ENCODE assay signal across 10 cellular contexts in genomic region chr17:81419886-81420768, GRCh38. TPM values are rescaled to one million over a fixed set of nuclear protein-coding genes. Genes with fewer than 3 reads are reported as not detected.
A peak's percentile ranks its signal among the peaks of the same experiment; 100 is the strongest.
DNase-seq lines count a peak whose midpoint lies in the region; ATAC-seq and TF ChIP-seq lines count a peak whose summit lies in the region.
"Had no signal": no experiment of that assay in that cellular context is flagged by ENCODE, and none has a peak within 500 bp of the region (broad histone marks: within the 10 kb centered on the region; RNA-seq: fewer than 3 reads in every experiment).

No MANE protein-coding gene starts in this region.

- peak overlapping the region; percentile 85 for H3K9ac ChIP-seq in fibroblast of lung (ENCODE audit: insufficient read depth, low read length)

- H4K20me1 ChIP-seq in fibroblast of lung (ENCODE audit: control insufficient read depth, extremely low read depth, insufficient read depth, low read length) = no peaks in the 10 kb centered on the region

- H3K9me3 ChIP-seq in fibroblast of lung (ENCODE audit: control insufficient read depth, insufficient read depth, low read depth, low read length) = no peaks in the 10 kb centered on the region

- peak overlapping the region in 3 of 4 experiments; percentile 17 to 27 (median 25) for H3K4me3 ChIP-seq in fibroblast of lung (replicated peaks in 1 of 4; ENCODE audit: control extremely low read depth in 1 of 4, insufficient read depth in 1 of 4, low read depth in 3 of 4, low read length in 4 of 4)
- H3K4me3 ChIP-seq: GM12878 had no signal

- no peaks in the 10 kb centered on the region for H3K36me3 ChIP-seq in fibroblast of lung (ENCODE audit: control insufficient read depth, insufficient read depth, low read length)

- no peak for TF ChIP-seq CTCF in fibroblast of lung (conservative IDR thresholded peaks at IDR 0.05 in 1 of 2, IDR thresholded peaks at IDR 0.05 in 1 of 2; ENCODE audit: low read depth in 1 of 2, low read length in 2 of 2)
- no peak for TF ChIP-seq CTCF in nephron progenitor cell (IDR thresholded peaks at IDR 0.05)
- no peak for TF ChIP-seq CTCF in WTC11 (IDR thresholded peaks at IDR 0.05)

- no peak overlapping the region for H2AFZ ChIP-seq in fibroblast of lung (ENCODE audit: low read length)

- POLR2A ChIA-PET in WTC11 (lab: Charles Lee) = no interaction called here

- peak overlapping the region; percentile 83 for H3K4me2 ChIP-seq in fibroblast of lung (ENCODE audit: extremely low read depth, insufficient read depth, low read length)

- peaks cover 47% of the 10 kb centered on the region for H3K4me1 Mint-ChIP-seq in nephron progenitor cell
- no peaks in the 10 kb centered on the region for H3K4me1 Mint-ChIP-seq in WTC11

- H3K36me3 Mint-ChIP-seq in nephron progenitor cell (ENCODE audit: low read depth) = no peaks in the 10 kb centered on the region
- H3K36me3 Mint-ChIP-seq in WTC11 = no peaks in the 10 kb centered on the region

- DNase-seq in Right ventricle myocardium inferior (ENCODE audit: missing footprints) (no peak), cardiac septum (ENCODE audit: low spot score) (no peak), fibroblast of lung (ENCODE audit: low read depth in 2 of 2) (peak in 1 of 2 donors; percentile 37), nephron progenitor cell (no peak), NCI-H748 treated with DMSO at 0.1 percent for 48 hours (lab: John Stamatoyannopoulos, UW) (no peak), WTC11 (ENCODE audit: low spot score) (no peak), NCI-H2029 treated with DMSO at 0.1 percent for 48 hours (lab: John Stamatoyannopoulos, UW) (no peak)
- DNase-seq: KG1 had no signal

- intact Hi-C loops in Right ventricle myocardium inferior (cut with DNase I) = no loop called here
- intact Hi-C loops in cardiac septum (cut with DNase I) = loop anchor here (2.0 to 5.0 kb wide), 2 partner anchors 15 to 93 kb away; no protein-coding TSS in a partner anchor

- CTCF ChIA-PET in WTC11 (lab: Charles Lee) = interaction anchor here (0.7 to 3.6 kb wide), 9 partner anchors 9 to 288 kb away, joined by 3 to 22 read pairs (median 3); no protein-coding TSS in a partner anchor

- peaks cover 8% of the 10 kb centered on the region for H3K79me2 ChIP-seq in fibroblast of lung (ENCODE audit: control insufficient read depth, insufficient read depth, low read length)

- peak overlapping the region; percentile 91 for H3K27ac ChIP-seq in fibroblast of lung (ENCODE audit: insufficient read depth, low read length)

- H3K27ac Mint-ChIP-seq in nephron progenitor cell (no peak overlapping the region), WTC11 (no peak overlapping the region)

- H3K4me3 Mint-ChIP-seq in nephron progenitor cell (peak overlapping the region; percentile 60), WTC11 (no peak overlapping the region)

- ATAC-seq in Right ventricle myocardium inferior (peak; percentile 4), WTC11 (no peak), HG02623 (IDR thresholded peaks at IDR 0.05; ENCODE audit: unreplicated experiment) (no peak)
- ATAC-seq: GM12878 had no signal

- peaks cover 59% of the 10 kb centered on the region for H3K4me1 ChIP-seq in fibroblast of lung (ENCODE audit: control insufficient read depth, extremely low read depth, insufficient read depth, low read length)

- no peaks in the 10 kb centered on the region for H3K27me3 Mint-ChIP-seq in nephron progenitor cell (ENCODE audit: low read depth, poor library complexity)
- H3K27me3 Mint-ChIP-seq in WTC11 (ENCODE audit: low read depth) = no peaks in the 10 kb centered on the region

- H3K9me3 Mint-ChIP-seq in nephron progenitor cell = no peaks in the 10 kb centered on the region
- no peaks in the 10 kb centered on the region for H3K9me3 Mint-ChIP-seq in WTC11

- no peaks in the 10 kb centered on the region for H3K27me3 ChIP-seq in fibroblast of lung (ENCODE audit: control insufficient read depth, insufficient read depth, low read length)

TF ChIP-seq in WTC11, 78 proteins besides CTCF, POLR2A, EP300 and RAD21:
- TF ChIP-seq AR (CRISPR knock-in tag; IDR thresholded peaks at IDR 0.05) (no peak), EMX1 (CRISPR knock-in tag; IDR thresholded peaks at IDR 0.05) (no peak), NFE2L1 (CRISPR knock-in tag; IDR thresholded peaks at IDR 0.05) (no peak)

RNA-seq across cellular contexts. Expression of gene BAHCC1, which starts 24.9 kb away (rescaled TPM):
- total RNA-seq in Right ventricle myocardium inferior (9.9 TPM), cardiac septum (13.5 TPM), fibroblast of lung (3.9 and 7.3 TPM in 2 replicates), WTC11 (2021) (17.1 to 29.8 TPM (median 21.5 TPM) in 3 replicates)
- 1.5 and 1.8 TPM in 2 replicates for polyA plus RNA-seq in fibroblast of lung
- polyA plus RNA-seq in fibroblast of lung (2012) = 6.8 and 7.2 TPM in 2 replicates
- 6.3 and 8.6 TPM in 2 replicates for polyA minus RNA-seq in fibroblast of lung (ENCODE audit: low replicate concordance)
